9 cellular contexts compared by ENCODE assay signal in the genomic region with DNA sequence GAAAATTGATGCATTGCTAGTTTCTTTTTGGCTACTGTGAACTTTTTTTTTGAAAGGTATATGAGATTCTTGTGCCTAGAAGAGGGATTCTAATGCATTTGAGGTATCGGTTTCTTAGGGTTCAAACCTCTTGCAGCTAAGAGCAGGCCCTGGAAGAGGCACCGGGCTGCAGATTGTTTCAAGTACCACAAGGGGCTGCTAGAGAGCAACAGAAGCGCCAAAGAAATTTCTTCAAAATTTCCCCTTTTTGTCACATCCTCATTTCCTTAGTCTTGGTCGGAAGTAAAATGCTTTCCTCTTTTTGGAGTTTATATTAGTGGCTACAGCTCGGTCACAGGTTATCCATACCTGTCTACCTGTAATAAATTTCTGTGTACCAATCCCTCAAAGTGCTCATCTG.
A peak's percentile ranks its signal among the peaks of the same experiment; 100 is the strongest.
DNase-seq lines count a peak whose midpoint lies in the region; ATAC-seq, FAIRE-seq and TF ChIP-seq lines count a peak whose summit lies in the region.
"Had no signal": no experiment of that assay in that cellular context is flagged by ENCODE, and none has a peak within 500 bp of the region (broad histone marks: within the 10 kb centered on the region; RNA-seq: fewer than 3 reads in every experiment).

No MANE protein-coding gene starts in this region.

- 0 out of 2 replicates have a peak, but pooled peaks have one; percentile 11 for TF ChIP-seq RAD21 in HepG2 (CRISPR knock-in tag; IDR thresholded peaks at IDR 0.05)

- H3K9ac ChIP-seq in astrocyte (ENCODE audit: low read length), result no peak overlapping the region
- H3K9ac ChIP-seq in HepG2 (ENCODE audit: insufficient read depth, low read depth, low read length), result no peak overlapping the region

- peaks cover 2% of the 10 kb centered on the region for H3K27me3 Mint-ChIP-seq in CD8-positive, alpha-beta T cell (ENCODE audit: low read depth)
- peaks cover under 1% of the 10 kb centered on the region for H3K27me3 Mint-ChIP-seq in astrocyte (ENCODE audit: low read depth, unreplicated experiment)
- H3K27me3 Mint-ChIP-seq in stimulated activated memory B cell treated with anti-CD40 and anti-IgM and Interleukin-4, amounts not matched to agents 10 μg/mL and 1 μg/mL and 100 μg/mL, for 72 hours, result no peaks in the 10 kb centered on the region

- peak; percentile 40 for ATAC-seq in CD8-positive, alpha-beta T cell
- ATAC-seq in GM18868 (IDR thresholded peaks at IDR 0.05; ENCODE audit: unreplicated experiment) (peak; percentile 23), HepG2 (peak; percentile 65; the same call in 2 of the 3 replicates), omental fat pad (ENCODE audit: low FRiP score) (no peak)
- ATAC-seq in stimulated activated memory B cell treated with anti-CD40 and anti-IgM and Interleukin-4, amounts not matched to agents 10 μg/mL and 1 μg/mL and 100 μg/mL, for 72 hours, result no peak

- TF ChIP-seq EP300 in HepG2 (IDR thresholded peaks at IDR 0.05; ENCODE audit: low read depth in 2 of 2, low read length in 2 of 2) (no peak), HepG2 (CRISPR knock-in tag; IDR thresholded peaks at IDR 0.05; ENCODE audit: borderline replicate concordance) (no peak)

- no peak overlapping the region for H3K27ac ChIP-seq in CD8-positive, alpha-beta T cell (ENCODE audit: low read depth, low read length)
- no peak overlapping the region for H3K27ac ChIP-seq in astrocyte (ENCODE audit: low read depth, low read length)
- H3K27ac ChIP-seq in HepG2 (ENCODE audit: extremely low read length, insufficient read depth, low read length), result no peak overlapping the region
- H3K27ac ChIP-seq: SJSA1 had no signal

- POLR2A ChIA-PET in CD8-positive, alpha-beta T cell (lab: Charles Lee), result no interaction called here
- POLR2A ChIA-PET in HepG2 (lab: Yijun Ruan, JAX), result no interaction called here

- H3K79me2 ChIP-seq in astrocyte (ENCODE audit: insufficient read depth, low read length) (no peaks in the 10 kb centered on the region), HepG2 (ENCODE audit: insufficient read depth, low read length) (no peaks in the 10 kb centered on the region)

- H3K27me3 ChIP-seq in CD8-positive, alpha-beta T cell (ENCODE audit: insufficient read depth, low read length), result no peaks in the 10 kb centered on the region
- H3K27me3 ChIP-seq in astrocyte (ENCODE audit: insufficient read depth, low read length) (no peaks in the 10 kb centered on the region), HepG2 (ENCODE audit: control insufficient read depth in 1 of 2, insufficient read depth in 2 of 2, low read length in 2 of 2) (peaks cover 2 to 4% of the 10 kb centered on the region in 2 experiments; a peak in 1 of 5 replicates)
- H3K27me3 ChIP-seq: SJSA1 had no signal

- H3K4me1 Mint-ChIP-seq in CD8-positive, alpha-beta T cell (ENCODE audit: low read depth), result no peaks in the 10 kb centered on the region
- no peaks in the 10 kb centered on the region for H3K4me1 Mint-ChIP-seq in astrocyte (ENCODE audit: low read depth, unreplicated experiment)
- H3K4me1 Mint-ChIP-seq in stimulated activated memory B cell treated with anti-CD40 and anti-IgM and Interleukin-4, amounts not matched to agents 10 μg/mL and 1 μg/mL and 100 μg/mL, for 72 hours, result peaks cover 30% of the 10 kb centered on the region

- H3K4me3 Mint-ChIP-seq in CD8-positive, alpha-beta T cell, result no peak overlapping the region
- H3K4me3 Mint-ChIP-seq in astrocyte (ENCODE audit: unreplicated experiment), result no peak overlapping the region
- no peak overlapping the region for H3K4me3 Mint-ChIP-seq in stimulated activated memory B cell treated with anti-CD40 and anti-IgM and Interleukin-4, amounts not matched to agents 10 μg/mL and 1 μg/mL and 100 μg/mL, for 72 hours

- no peak for DNase-seq in CD8-positive, alpha-beta T cell
- DNase-seq in NB4 (ENCODE audit: low read depth) (peak; percentile 66), astrocyte (ENCODE audit: low read depth) (peak; percentile 22), HepG2 (ENCODE audit: low spot score) (peak; percentile 29), omental fat pad (ENCODE audit: low spot score) (no peak), cortex of kidney (lab: John Stamatoyannopoulos, UW) (no peak)

- H2AFZ ChIP-seq in astrocyte (ENCODE audit: low read depth, low read length) (peak overlapping the region; percentile 14), HepG2 (ENCODE audit: low read length) (no peak overlapping the region)

- no peaks in the 10 kb centered on the region for H3K36me3 Mint-ChIP-seq in CD8-positive, alpha-beta T cell
- no peaks in the 10 kb centered on the region for H3K36me3 Mint-ChIP-seq in astrocyte (ENCODE audit: low read depth, unreplicated experiment)
- peaks cover 6% of the 10 kb centered on the region for H3K36me3 Mint-ChIP-seq in stimulated activated memory B cell treated with anti-CD40 and anti-IgM and Interleukin-4, amounts not matched to agents 10 μg/mL and 1 μg/mL and 100 μg/mL, for 72 hours

- no peak for FAIRE-seq in astrocyte (lab: Jason Lieb, UNC)
- FAIRE-seq in HepG2 (lab: Jason Lieb, UNC), result no peak

- WGBS in HepG2 (ENCODE audit: low lambda C conversion rate), result 22% methylated on average over 5 of the region's 5 CpGs

- no peaks in the 10 kb centered on the region for H3K4me1 ChIP-seq in CD8-positive, alpha-beta T cell (ENCODE audit: insufficient read depth, low read length)
- H3K4me1 ChIP-seq in astrocyte (ENCODE audit: insufficient read depth, low read length), result no peaks in the 10 kb centered on the region
- no peaks in the 10 kb centered on the region for H3K4me1 ChIP-seq in HepG2 (ENCODE audit: insufficient read depth, low read length)
- H3K4me1 ChIP-seq: SJSA1 had no signal

- H4K20me1 ChIP-seq in astrocyte (ENCODE audit: insufficient read depth, low read length), result no peaks in the 10 kb centered on the region
- no peaks in the 10 kb centered on the region for H4K20me1 ChIP-seq in HepG2 (ENCODE audit: insufficient read depth, low read length)

- CTCF ChIA-PET in CD8-positive, alpha-beta T cell (lab: Charles Lee), result interaction anchor here (0.8 to 1.7 kb wide), 6 partner anchors 10 to 642 kb away, joined by 3 to 6 read pairs (median 4); no protein-coding TSS in a partner anchor
- CTCF ChIA-PET in HepG2 (lab: Yijun Ruan, JAX; ENCODE audit: low intra/inter-chr PET ratio, low total read pairs), result interaction anchor here (1.4 kb wide), 1 partner anchor 122 kb away, joined by 5 read pairs; no protein-coding TSS in a partner anchor

- peak; percentile 54 for TF ChIP-seq CTCF in CD8-positive, alpha-beta T cell (IDR thresholded peaks at IDR 0.05)
- TF ChIP-seq CTCF in NB4 (IDR thresholded peaks at IDR 0.05; ENCODE audit: low read depth, low read length) (peak; percentile 97), astrocyte (IDR thresholded peaks at IDR 0.05; ENCODE audit: insufficient read depth, low read depth, low read length) (peak; percentile 95), HepG2 (CRISPR knock-in tag; IDR thresholded peaks at IDR 0.05) (peak; percentile 50), omental fat pad (IDR thresholded peaks at IDR 0.05) (no peak)

- no TSS peak for BruUV-seq in HepG2 (replicated peaks; lab: Mats Ljungman, UMichigan)

- intact Hi-C loops in CD8-positive, alpha-beta T cell (cut with DNase I, micrococcal nuclease), result no loop called here
- intact Hi-C loops in HepG2 (cut with micrococcal nuclease; ENCODE audit: unreplicated experiment), result no loop called here

- in situ Hi-C loops in HepG2 (cut with HindIII; ENCODE audit: extremely low pct_ligation_motif_present, low pct_unique_long_range_greater_than_20kb), result loop anchor here (25.0 kb wide), 1 partner anchor 643 kb away; no protein-coding TSS in a partner anchor

- no peaks in the 10 kb centered on the region for H3K9me3 ChIP-seq in CD8-positive, alpha-beta T cell (ENCODE audit: low read length)
- H3K9me3 ChIP-seq in astrocyte (ENCODE audit: insufficient read depth, low read depth, low read length) (no peaks in the 10 kb centered on the region), HepG2 (ENCODE audit: low read length) (no peaks in the 10 kb centered on the region)
- H3K9me3 ChIP-seq: SJSA1 had no signal

- TF ChIP-seq POLR2A in NB4 (IDR thresholded peaks at IDR 0.05; ENCODE audit: extremely low read depth, insufficient read length) (no peak), HepG2 (IDR thresholded peaks at IDR 0.05; ENCODE audit: insufficient read depth in 1 of 2, low read depth in 2 of 2, low read length in 2 of 2) (no peak)

- no peak overlapping the region for H3K4me3 ChIP-seq in CD8-positive, alpha-beta T cell (ENCODE audit: low read depth, low read length)
- no peak overlapping the region for H3K4me3 ChIP-seq in NB4 (ENCODE audit: low read depth, low read length)
- no peak overlapping the region for H3K4me3 ChIP-seq in astrocyte (ENCODE audit: insufficient read depth, low read depth, low read length)
- H3K4me3 ChIP-seq in HepG2 (replicated peaks in 1 of 3; ENCODE audit: insufficient read depth in 1 of 3, low read depth in 2 of 3, low read length in 3 of 3), result no peak overlapping the region
- H3K4me3 ChIP-seq: SJSA1 had no signal

- no peaks in the 10 kb centered on the region for H3K9me3 Mint-ChIP-seq in CD8-positive, alpha-beta T cell
- peaks cover 1% of the 10 kb centered on the region for H3K9me3 Mint-ChIP-seq in astrocyte (ENCODE audit: unreplicated experiment)
- no peaks in the 10 kb centered on the region for H3K9me3 Mint-ChIP-seq in stimulated activated memory B cell treated with anti-CD40 and anti-IgM and Interleukin-4, amounts not matched to agents 10 μg/mL and 1 μg/mL and 100 μg/mL, for 72 hours

- no peaks in the 10 kb centered on the region for H3K36me3 ChIP-seq in CD8-positive, alpha-beta T cell (ENCODE audit: insufficient read depth, low read length)
- H3K36me3 ChIP-seq in astrocyte (ENCODE audit: insufficient read depth, low read length), result no peaks in the 10 kb centered on the region
- H3K36me3 ChIP-seq in HepG2 (replicated peaks in 1 of 2; ENCODE audit: control insufficient read depth in 1 of 2, insufficient read depth in 2 of 2, low read length in 2 of 2), result no peaks in the 10 kb centered on the region
- H3K36me3 ChIP-seq: SJSA1 had no signal

- H3K4me2 ChIP-seq in astrocyte (ENCODE audit: low read length), result no peak overlapping the region
- no peak overlapping the region for H3K4me2 ChIP-seq in HepG2 (ENCODE audit: low read depth, low read length)

- H3K27ac Mint-ChIP-seq in CD8-positive, alpha-beta T cell, result no peak overlapping the region
- H3K27ac Mint-ChIP-seq in astrocyte (ENCODE audit: unreplicated experiment), result no peak overlapping the region
- no peak overlapping the region for H3K27ac Mint-ChIP-seq in stimulated activated memory B cell treated with anti-CD40 and anti-IgM and Interleukin-4, amounts not matched to agents 10 μg/mL and 1 μg/mL and 100 μg/mL, for 72 hours

TF ChIP-seq in HepG2, 621 proteins besides CTCF, POLR2A, EP300 and RAD21 (continues in another document):
- TF ChIP-seq ZNF644 (CRISPR knock-in tag; IDR thresholded peaks at IDR 0.05; ENCODE audit: low read depth) (no peak), SMC3 (IDR thresholded peaks at IDR 0.05; ENCODE audit: low read length) (peak; percentile 32; the same call in 1 of the 2 replicates), STAG1 (CRISPR knock-in tag; IDR thresholded peaks at IDR 0.05) (peak; percentile 37)

Comparison
In these comparisons a context has a peak if more than half of its experiments do, and no peak if none do; other contexts are left out.
1. ATAC-seq: peak in CD8-positive, alpha-beta T cell (single experiment), GM18868 (single experiment) and HepG2 (single experiment); none in omental fat pad (single experiment) and stimulated activated memory B cell treated with anti-CD40 and anti-IgM and Interleukin-4, amounts not matched to agents 10 μg/mL and 1 μg/mL and 100 μg/mL, for 72 hours (single experiment).
2. DNase-seq: peak in NB4 (single experiment), astrocyte (single experiment) and HepG2 (single experiment); none in CD8-positive, alpha-beta T cell (0 of 7), omental fat pad (single experiment) and cortex of kidney (single experiment).
3. CTCF ChIP-seq: peak in CD8-positive, alpha-beta T cell (single experiment), NB4 (single experiment), astrocyte (single experiment) and HepG2 (single experiment); none in omental fat pad (0 of 3).